In the genomic region with DNA sequence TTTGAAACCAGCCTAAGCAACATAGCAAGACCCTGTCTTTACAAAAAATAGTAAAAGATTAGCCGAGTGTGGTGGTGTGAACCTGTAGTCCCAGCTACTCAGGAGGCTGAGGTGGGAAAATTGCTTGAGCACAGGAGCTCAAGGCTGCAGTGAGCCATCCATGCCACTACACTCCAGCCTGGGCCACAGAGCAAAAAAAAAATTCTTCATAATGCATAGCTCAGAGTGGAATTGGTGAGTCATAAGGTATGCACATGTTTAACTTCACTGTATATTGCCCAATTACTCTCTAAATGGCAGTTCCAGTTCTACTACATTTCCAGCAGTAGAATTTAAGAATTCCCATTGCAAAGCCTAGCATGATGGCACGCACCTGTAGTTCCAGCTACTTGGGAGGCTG, we compare ENCODE assay signal across 10 cellular contexts. TPM values are rescaled to one million over a fixed set of nuclear protein-coding genes. Genes with fewer than 3 reads are reported as not detected.
DNase-seq lines count a peak whose midpoint lies in the region; ATAC-seq and TF ChIP-seq lines count a peak whose summit lies in the region.
"Had no signal": no experiment of that assay in that cellular context is flagged by ENCODE, and none has a peak within 500 bp of the region (broad histone marks: within the 10 kb centered on the region; RNA-seq: fewer than 3 reads in every experiment).

No MANE protein-coding gene starts in this region.

- intact Hi-C loops in testis (cut with DNase I; ENCODE audit: low total_unique reads), result no loop called here

- H3K4me3 ChIP-seq in fibroblast of mammary gland (ENCODE audit: control insufficient read depth, low read depth, low read length) (no peak overlapping the region), testis (no peak overlapping the region)
- H3K4me3 ChIP-seq: gastrocnemius medialis had no signal

- POLR2A ChIA-PET in RWPE1 (lab: Yijun Ruan, JAX; ENCODE audit: low non-redundant PET), result no interaction called here

- H3K4me1 ChIP-seq in testis, result no peaks in the 10 kb centered on the region
- H3K4me1 ChIP-seq: gastrocnemius medialis had no signal

- CTCF ChIA-PET in RWPE1 (lab: Yijun Ruan, JAX), result interaction anchor here (0.7 to 1.0 kb wide), 3 partner anchors 26 to 56 kb away, joined by 3 read pairs; no protein-coding TSS in a partner anchor

- WGBS in testis, 2 donors, result 92 to 96% methylated on average over 2 of the region's 2 CpGs

- H3K27ac ChIP-seq in RWPE1, result peak overlapping the region; percentile 39; the same call in 1 of the 2 replicates
- H3K27ac ChIP-seq in testis, result no peak overlapping the region
- H3K27ac ChIP-seq: gastrocnemius medialis had no signal

- peak; percentile 9 for DNase-seq in stimulated activated CD4-positive, alpha-beta T cell treated with anti-CD3 and anti-CD28 coated beads, Interleukin-4, amount 100 ng/mL, for 24 hours
- DNase-seq in stimulated activated CD4-positive, alpha-beta T cell treated with anti-CD3 and anti-CD28 coated beads, Interleukin-4, amount 100 ng/mL, for 1 hour, result no peak
- DNase-seq in RWPE1 (ENCODE audit: low spot score) (peak; percentile 79), fibroblast of mammary gland (ENCODE audit: low read depth) (peak; percentile 88), testis (no peak), GM20000 (ENCODE audit: low spot score) (no peak), iPS-NIHi7 (ENCODE audit: extremely low spot score) (no peak)
- DNase-seq: gastrocnemius medialis, NCI-H774 had no signal

- H3K36me3 ChIP-seq in testis (ENCODE audit: low read depth, missing control alignments), result no peaks in the 10 kb centered on the region
- H3K36me3 ChIP-seq: gastrocnemius medialis had no signal

- H3K27me3 ChIP-seq in testis, result no peaks in the 10 kb centered on the region
- H3K27me3 ChIP-seq: gastrocnemius medialis had no signal

- no peak for ATAC-seq in GM21825 (IDR thresholded peaks at IDR 0.05; ENCODE audit: unreplicated experiment)
- ATAC-seq: gastrocnemius medialis had no signal

- H3K9me3 ChIP-seq in testis, result no peaks in the 10 kb centered on the region
- H3K9me3 ChIP-seq: gastrocnemius medialis had no signal

- no peak for TF ChIP-seq POLR2A in testis (IDR thresholded peaks at IDR 0.05)

- no peak for TF ChIP-seq CTCF in RWPE1 (conservative IDR thresholded peaks at IDR 0.05; ENCODE audit: low read depth)
- no peak for TF ChIP-seq CTCF in fibroblast of mammary gland (conservative IDR thresholded peaks at IDR 0.05; ENCODE audit: control insufficient read depth, insufficient read depth, low read depth, low read length)
- TF ChIP-seq CTCF in testis (IDR thresholded peaks at IDR 0.05), result no peak
- TF ChIP-seq CTCF in GM20000 (IDR thresholded peaks at IDR 0.05; ENCODE audit: extremely low read depth, missing control alignments), result no peak

RNA-seq across cellular contexts. Expression of a gene that starts 26.8 kb away (rescaled TPM):
- 10 to 100 TPM; 51.9 to 66.5 TPM for total RNA-seq in testis
- polyA plus RNA-seq in testis (ENCODE audit: insufficient read depth, low read depth, low replicate concordance), result 25.1 TPM

RNA-seq across cellular contexts. Expression of a gene that starts 51.4 kb away (rescaled TPM):
- total RNA-seq in testis, result 10 to 100 TPM; 25.6 to 38.3 TPM
- polyA plus RNA-seq in testis (ENCODE audit: insufficient read depth, low read depth, low replicate concordance), result 28.8 TPM

Comparison
In these comparisons a context has a peak if more than half of its experiments do, and no peak if none do; other contexts are left out.
1. DNase-seq: peak in stimulated activated CD4-positive, alpha-beta T cell treated with anti-CD3 and anti-CD28 coated beads, Interleukin-4, amount 100 ng/mL, for 24 hours (single experiment), RWPE1 (single experiment) and fibroblast of mammary gland (single experiment); none in stimulated activated CD4-positive, alpha-beta T cell treated with anti-CD3 and anti-CD28 coated beads, Interleukin-4, amount 100 ng/mL, for 1 hour (single experiment), testis (single experiment), GM20000 (single experiment) and iPS-NIHi7 (single experiment).